ENCODE assay signal across 8 cellular contexts in genomic region chr11:122069946-122070345, GRCh38. TPM values are rescaled to one million over a fixed set of nuclear protein-coding genes. Genes with fewer than 3 reads are reported as not detected.
DNase-seq lines count a peak whose midpoint lies in the region; ATAC-seq and TF ChIP-seq lines count a peak whose summit lies in the region.

No MANE protein-coding gene starts in this region.

- whole genome bisulfite sequencing in mesendoderm (ENCODE audit: extremely low coverage, insufficient coverage, low lambda C conversion rate), result no CpG with 5 or more reads among the region's 4 CpGs

- no peaks in the 10 kb centered on the region for H3K27me3 ChIP-seq in mesendoderm (ENCODE audit: insufficient read depth, low read length, poor library complexity)

- H3K56ac ChIP-seq in mesendoderm (ENCODE audit: low read length), result no peak overlapping the region

- peak overlapping the region; percentile 97 for H3K27ac Mint-ChIP-seq in chondrocyte (ENCODE audit: unreplicated experiment)
- no peak overlapping the region for H3K27ac Mint-ChIP-seq in stimulated activated memory B cell treated with anti-CD40 and anti-IgM and Interleukin-4, amounts not matched to agents 10 μg/mL and 1 μg/mL and 100 μg/mL, for 72 hours

- H3K4me3 Mint-ChIP-seq in chondrocyte (ENCODE audit: unreplicated experiment), result peak overlapping the region; percentile 58
- no peak overlapping the region for H3K4me3 Mint-ChIP-seq in stimulated activated memory B cell treated with anti-CD40 and anti-IgM and Interleukin-4, amounts not matched to agents 10 μg/mL and 1 μg/mL and 100 μg/mL, for 72 hours

- H4K8ac ChIP-seq in mesendoderm (ENCODE audit: low read depth, low read length), result no peak overlapping the region

- no peak for ATAC-seq in GM21528 (IDR thresholded peaks at IDR 0.05; ENCODE audit: low FRiP score, unreplicated experiment)
- no peak for ATAC-seq in GM18505 (IDR thresholded peaks at IDR 0.05; ENCODE audit: unreplicated experiment)
- no peak for ATAC-seq in GM19397 (IDR thresholded peaks at IDR 0.05; ENCODE audit: unreplicated experiment)
- no peak for ATAC-seq in stimulated activated memory B cell treated with anti-CD40 and anti-IgM and Interleukin-4, amounts not matched to agents 10 μg/mL and 1 μg/mL and 100 μg/mL, for 72 hours

- no peaks in the 10 kb centered on the region for H3K36me3 ChIP-seq in mesendoderm (ENCODE audit: control insufficient read depth, insufficient read depth, low read length)

- no peak overlapping the region for H2BK5ac ChIP-seq in mesendoderm (ENCODE audit: low read length)

- H3K36me3 Mint-ChIP-seq in chondrocyte (ENCODE audit: low read depth), result peaks cover 8% of the 10 kb centered on the region
- H3K36me3 Mint-ChIP-seq in stimulated activated memory B cell treated with anti-CD40 and anti-IgM and Interleukin-4, amounts not matched to agents 10 μg/mL and 1 μg/mL and 100 μg/mL, for 72 hours, result no peaks in the 10 kb centered on the region

- no peak overlapping the region for H2BK15ac ChIP-seq in mesendoderm (replicated peaks; ENCODE audit: low read depth)

- no peaks in the 10 kb centered on the region for H3K79me1 ChIP-seq in mesendoderm (ENCODE audit: low read length)

- no peak overlapping the region for H3K18ac ChIP-seq in mesendoderm (ENCODE audit: low read length)

- no peak overlapping the region for H3K27ac ChIP-seq in mesendoderm (ENCODE audit: low read depth, low read length)

- no peaks in the 10 kb centered on the region for H3K27me3 Mint-ChIP-seq in chondrocyte (ENCODE audit: low read depth)
- no peaks in the 10 kb centered on the region for H3K27me3 Mint-ChIP-seq in stimulated activated memory B cell treated with anti-CD40 and anti-IgM and Interleukin-4, amounts not matched to agents 10 μg/mL and 1 μg/mL and 100 μg/mL, for 72 hours

- no peak for TF ChIP-seq POLR2A in GM18505 (IDR thresholded peaks at IDR 0.05; ENCODE audit: borderline replicate concordance, extremely low read depth, insufficient read depth, insufficient read length)

- H3K4me1 Mint-ChIP-seq in chondrocyte (ENCODE audit: low read depth), result peaks cover 52% of the 10 kb centered on the region
- H3K4me1 Mint-ChIP-seq in stimulated activated memory B cell treated with anti-CD40 and anti-IgM and Interleukin-4, amounts not matched to agents 10 μg/mL and 1 μg/mL and 100 μg/mL, for 72 hours, result no peaks in the 10 kb centered on the region

- H3K79me2 ChIP-seq in mesendoderm (ENCODE audit: control insufficient read depth, insufficient read depth, low read length), result no peaks in the 10 kb centered on the region

- H3K9me3 Mint-ChIP-seq in chondrocyte (ENCODE audit: low read depth), result peaks cover 3% of the 10 kb centered on the region
- no peaks in the 10 kb centered on the region for H3K9me3 Mint-ChIP-seq in stimulated activated memory B cell treated with anti-CD40 and anti-IgM and Interleukin-4, amounts not matched to agents 10 μg/mL and 1 μg/mL and 100 μg/mL, for 72 hours

- no peaks in the 10 kb centered on the region for H3K4me1 ChIP-seq in mesendoderm (ENCODE audit: control insufficient read depth, low read depth, low read length)

- peak; percentile 13 for DNase-seq in G401 (ENCODE audit: low spot score)
- DNase-seq in NCI-H146 treated with DMSO at 0.1 percent for 48 hours (lab: John Stamatoyannopoulos, UW; ENCODE audit: unreplicated experiment), result peak; percentile 0
- DNase-seq in chondrocyte (ENCODE audit: low spot score), result no peak
- peak; percentile 48 for DNase-seq in mesendoderm

- H3K9ac ChIP-seq in mesendoderm (ENCODE audit: low read length), result no peak overlapping the region

- no peak overlapping the region for H2AK5ac ChIP-seq in mesendoderm (ENCODE audit: low read length)

- in situ Hi-C loops in G401 (cut with HindIII; ENCODE audit: low sequenced_read_pairs), result no loop called here

- no peak overlapping the region for H3K4ac ChIP-seq in mesendoderm (ENCODE audit: low read depth, low read length)

- TF ChIP-seq CTCF in chondrocyte (IDR thresholded peaks at IDR 0.05), result no peak

- H3K23ac ChIP-seq in mesendoderm (ENCODE audit: low read length), result no peak overlapping the region

- no peak overlapping the region for H4K5ac ChIP-seq in mesendoderm (ENCODE audit: low read length)

- no peak overlapping the region for H3K4me2 ChIP-seq in mesendoderm (ENCODE audit: low read length)

- no peak overlapping the region for H3K4me3 ChIP-seq in mesendoderm (ENCODE audit: low read length)

- no peak overlapping the region for H2BK120ac ChIP-seq in mesendoderm (ENCODE audit: low read depth, low read length)

RNA-seq across cellular contexts. Expression of gene BLID, which starts 46.1 kb away (rescaled TPM):
- total RNA-seq in G401 (2014; rRNA removed; shearing (Covaris generic)), result not detected in 2 replicates
- 0.35 to 0.68 TPM (median 0.41 TPM) in 3 replicates for total RNA-seq in chondrocyte
- polyA plus RNA-seq in mesendoderm (2013, experiment 1 of 2), result not detected
- polyA plus RNA-seq in mesendoderm (2013, experiment 2 of 2), result not detected
